In the genomic region with DNA sequence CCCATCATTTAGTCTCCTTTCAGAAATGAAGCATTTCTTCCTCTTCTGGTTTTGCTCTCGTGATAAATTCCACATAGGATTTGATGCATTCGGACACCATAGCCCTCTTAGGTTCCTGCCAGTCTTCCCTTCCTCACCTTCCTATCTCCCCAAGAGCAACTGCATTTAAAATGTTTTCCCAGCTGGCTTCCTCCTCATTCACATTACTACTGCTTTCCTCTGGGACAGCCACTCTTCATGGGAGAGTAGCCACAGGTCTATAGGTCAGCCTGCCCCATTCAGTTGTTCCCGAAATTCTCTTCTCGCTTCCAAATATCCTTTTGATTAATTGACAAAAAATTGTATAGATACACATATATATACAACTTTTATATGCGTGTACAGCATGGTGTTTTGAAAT, we compare ENCODE assay signal across 17 cellular contexts.
"Had no signal": no experiment of that assay in that cellular context is flagged by ENCODE, and none has a peak within 500 bp of the region (broad histone marks: within the 10 kb centered on the region; RNA-seq: fewer than 3 reads in every experiment).

No MANE protein-coding gene starts in this region.

- H3K4me3 ChIP-seq: cardiac muscle cell, lower lobe of right lung, skin epidermis had no signal

- H3K27ac ChIP-seq: cardiac muscle cell, dorsolateral prefrontal cortex, epithelial cell of prostate, lower lobe of right lung, skin epidermis had no signal

- H3K27ac Mint-ChIP-seq: activated B cell treated with CpG ODN at 0.5 μM for 24 hours; activated CD4-positive, alpha-beta memory T cell treated with anti-CD3 and anti-CD28 coated beads, Interleukin-2, amount 10 ng/mL, durations not matched to agents 7 days and 5 days; activated CD8-positive, alpha-beta memory T cell treated with anti-CD3 and anti-CD28 coated beads, Interleukin-2, amount 10 ng/mL, durations not matched to agents 7 days and 5 days; activated naive CD8-positive, alpha-beta T cell; endodermal cell; stimulated activated naive CD8-positive, alpha-beta T cell treated with anti-CD3 and anti-CD28 coated beads, Interleukin-15, Interleukin-2, amounts not matched to agents 100 ng/mL and 50 ng/mL, for 24 hours had no signal

- H3K9me3 ChIP-seq: lower lobe of right lung had no signal

- H3K4me1 ChIP-seq: lower lobe of right lung had no signal

- H3K9me3 Mint-ChIP-seq: activated CD4-positive, alpha-beta memory T cell treated with anti-CD3 and anti-CD28 coated beads, Interleukin-2, amount 10 ng/mL, durations not matched to agents 7 days and 5 days had no signal

- ATAC-seq: activated CD8-positive, alpha-beta memory T cell treated with anti-CD3 and anti-CD28 coated beads, Interleukin-2, amount 10 ng/mL, durations not matched to agents 7 days and 5 days had no signal

- H3K36me3 ChIP-seq: cardiac muscle cell, lower lobe of right lung had no signal

- H3K36me3 Mint-ChIP-seq: activated CD8-positive, alpha-beta memory T cell treated with anti-CD3 and anti-CD28 coated beads, Interleukin-2, amount 10 ng/mL, durations not matched to agents 7 days and 5 days; activated naive CD8-positive, alpha-beta T cell had no signal

- H3K4me3 Mint-ChIP-seq: activated B cell treated with CpG ODN at 0.5 μM for 24 hours; activated CD4-positive, alpha-beta memory T cell treated with anti-CD3 and anti-CD28 coated beads, Interleukin-2, amount 10 ng/mL, durations not matched to agents 7 days and 5 days; activated CD8-positive, alpha-beta memory T cell treated with anti-CD3 and anti-CD28 coated beads, Interleukin-2, amount 10 ng/mL, durations not matched to agents 7 days and 5 days; activated naive CD8-positive, alpha-beta T cell; endodermal cell; stimulated activated naive CD8-positive, alpha-beta T cell treated with anti-CD3 and anti-CD28 coated beads, Interleukin-15, Interleukin-2, amounts not matched to agents 100 ng/mL and 50 ng/mL, for 24 hours had no signal

- DNase-seq: activated B cell treated with CpG ODN at 0.5 μM for 24 hours; activated CD4-positive, alpha-beta memory T cell treated with anti-CD3 and anti-CD28 coated beads, Interleukin-2, amount 10 ng/mL, durations not matched to agents 7 days and 5 days; activated CD4-positive, alpha-beta T cell treated with anti-CD3 and anti-CD28 coated beads for 48 hours; activated CD8-positive, alpha-beta memory T cell treated with anti-CD3 and anti-CD28 coated beads, Interleukin-2, amount 10 ng/mL, durations not matched to agents 7 days and 5 days; amniotic stem cell; endodermal cell; foreskin melanocyte; lower lobe of right lung; occipital lobe; T-helper 1 cell; T-helper 9 cell had no signal

- H3K4me1 Mint-ChIP-seq: activated B cell treated with CpG ODN at 0.5 μM for 24 hours; activated CD4-positive, alpha-beta memory T cell treated with anti-CD3 and anti-CD28 coated beads, Interleukin-2, amount 10 ng/mL, durations not matched to agents 7 days and 5 days; activated CD8-positive, alpha-beta memory T cell treated with anti-CD3 and anti-CD28 coated beads, Interleukin-2, amount 10 ng/mL, durations not matched to agents 7 days and 5 days; endodermal cell had no signal
